12 cellular contexts compared by ENCODE assay signal in the genomic region with DNA sequence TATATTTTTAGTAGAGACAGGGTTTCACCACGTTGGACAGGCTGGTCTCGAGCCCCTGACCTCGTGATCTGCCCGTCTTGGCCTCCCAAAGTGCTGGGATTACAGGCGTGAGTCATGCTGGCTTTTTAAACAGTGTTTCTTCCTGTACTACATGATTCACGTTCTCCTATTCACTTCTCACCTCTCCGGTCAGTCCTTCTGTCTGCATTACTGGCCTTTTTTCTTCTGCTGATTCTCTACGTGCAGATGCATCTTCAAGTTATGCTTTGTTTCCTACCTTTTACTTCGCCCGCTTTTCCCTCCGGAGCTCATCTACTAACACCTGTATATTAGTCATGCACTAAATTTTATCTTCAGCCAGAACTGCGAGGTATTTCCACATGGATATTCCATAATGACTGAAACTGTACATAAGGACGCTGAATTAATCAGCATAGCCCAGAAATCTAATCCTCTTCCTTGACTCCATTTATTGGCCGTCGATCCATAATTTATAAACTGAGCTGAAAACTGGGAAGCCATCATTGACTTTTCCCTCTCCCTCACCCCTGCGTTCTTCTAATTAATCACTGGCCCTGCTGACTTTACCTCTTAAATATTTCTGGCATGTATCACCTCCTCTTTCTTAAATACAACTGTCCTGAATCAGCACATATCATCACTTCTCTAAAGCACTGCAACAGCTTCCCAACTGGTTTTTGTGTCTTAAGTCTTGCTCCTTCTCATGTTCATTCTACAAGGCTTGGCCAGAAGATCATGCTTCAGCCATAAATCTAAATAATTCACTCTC.
A peak's percentile ranks its signal among the peaks of the same experiment; 100 is the strongest.
DNase-seq lines count a peak whose midpoint lies in the region; ATAC-seq and TF ChIP-seq lines count a peak whose summit lies in the region.
"Had no signal": no experiment of that assay in that cellular context is flagged by ENCODE, and none has a peak within 500 bp of the region (broad histone marks: within the 10 kb centered on the region; RNA-seq: fewer than 3 reads in every experiment).

No MANE protein-coding gene starts in this region.

- peak; percentile 92 for ATAC-seq in foreskin keratinocyte
- ATAC-seq in activated CD8-positive, alpha-beta T cell treated with anti-CD3 and anti-CD28 coated beads, Interleukin-2, amount 10 ng/mL, durations not matched to agents 7 days and 5 days: no peak

- H3K27ac Mint-ChIP-seq in type B pancreatic cell: peak overlapping the region; percentile 4
- H3K27ac Mint-ChIP-seq in activated CD8-positive, alpha-beta T cell treated with anti-CD3 and anti-CD28 coated beads, Interleukin-2, amount 10 ng/mL, durations not matched to agents 7 days and 5 days: no peak overlapping the region
- H3K27ac Mint-ChIP-seq: activated CD4-positive, alpha-beta T cell treated with anti-CD3 and anti-CD28 coated beads, Interleukin-2, amount 10 ng/mL, durations not matched to agents 7 days and 5 days; activated T-helper 2 cell treated with anti-CD3 and anti-CD28 coated beads, Interferon-gamma antibody, Interleukin-2, Interleukin-4, amounts not matched to agents 10 μg/mL and 5 μg/mL and 100 μg/mL, durations not matched to agents 14 hours and 24 hours and 36 hours had no signal

- POLR2A ChIA-PET in activated CD8-positive, alpha-beta T cell treated with anti-CD3 and anti-CD28 coated beads, Interleukin-2, amount 10 ng/mL, durations not matched to agents 7 days and 5 days (lab: Charles Lee): no interaction called here

- H3K4me1 Mint-ChIP-seq in type B pancreatic cell (ENCODE audit: unreplicated experiment): no peaks in the 10 kb centered on the region
- no peaks in the 10 kb centered on the region for H3K4me1 Mint-ChIP-seq in activated CD8-positive, alpha-beta T cell treated with anti-CD3 and anti-CD28 coated beads, Interleukin-2, amount 10 ng/mL, durations not matched to agents 7 days and 5 days (ENCODE audit: low read depth)
- H3K4me1 Mint-ChIP-seq: activated CD4-positive, alpha-beta T cell treated with anti-CD3 and anti-CD28 coated beads, Interleukin-2, amount 10 ng/mL, durations not matched to agents 7 days and 5 days; central memory CD8-positive, alpha-beta T cell had no signal

- CTCF ChIA-PET in activated CD8-positive, alpha-beta T cell treated with anti-CD3 and anti-CD28 coated beads, Interleukin-2, amount 10 ng/mL, durations not matched to agents 7 days and 5 days (lab: Charles Lee): no interaction called here

- peak overlapping the region; percentile 65 for H3K27ac ChIP-seq in foreskin keratinocyte

- DNase-seq in HPDE6-E6E7 (ENCODE audit: extremely low spot score) (peak; percentile 63), T1000 (lab: John Stamatoyannopoulos, UW) (peak; percentile 23), foreskin keratinocyte (peak; percentile 88 to 99), type B pancreatic cell (ENCODE audit: extremely low spot score, unreplicated experiment) (no peak), NCI-H69 (lab: John Stamatoyannopoulos, UW) (no peak), CD1c-positive myeloid dendritic cell (ENCODE audit: extremely low spot score) (no peak)
- no peak for DNase-seq in activated CD8-positive, alpha-beta T cell treated with anti-CD3 and anti-CD28 coated beads, Interleukin-2, amount 10 ng/mL, durations not matched to agents 7 days and 5 days
- DNase-seq: activated CD4-positive, alpha-beta T cell treated with anti-CD3 and anti-CD28 coated beads, Interleukin-2, amount 10 ng/mL, durations not matched to agents 7 days and 5 days; NCI-H2107; retina had no signal

- no peak overlapping the region for H3K4me3 Mint-ChIP-seq in type B pancreatic cell
- H3K4me3 Mint-ChIP-seq in activated CD8-positive, alpha-beta T cell treated with anti-CD3 and anti-CD28 coated beads, Interleukin-2, amount 10 ng/mL, durations not matched to agents 7 days and 5 days: no peak overlapping the region
- H3K4me3 Mint-ChIP-seq: activated CD4-positive, alpha-beta T cell treated with anti-CD3 and anti-CD28 coated beads, Interleukin-2, amount 10 ng/mL, durations not matched to agents 7 days and 5 days; central memory CD8-positive, alpha-beta T cell had no signal

- no peaks in the 10 kb centered on the region for H3K27me3 Mint-ChIP-seq in type B pancreatic cell
- H3K27me3 Mint-ChIP-seq in activated CD8-positive, alpha-beta T cell treated with anti-CD3 and anti-CD28 coated beads, Interleukin-2, amount 10 ng/mL, durations not matched to agents 7 days and 5 days (ENCODE audit: low read depth): no peaks in the 10 kb centered on the region
- H3K27me3 Mint-ChIP-seq: activated CD4-positive, alpha-beta T cell treated with anti-CD3 and anti-CD28 coated beads, Interleukin-2, amount 10 ng/mL, durations not matched to agents 7 days and 5 days; central memory CD8-positive, alpha-beta T cell had no signal

- no peaks in the 10 kb centered on the region for H3K27me3 ChIP-seq in foreskin keratinocyte

- H3K36me3 Mint-ChIP-seq in type B pancreatic cell: no peaks in the 10 kb centered on the region
- H3K36me3 Mint-ChIP-seq in activated CD8-positive, alpha-beta T cell treated with anti-CD3 and anti-CD28 coated beads, Interleukin-2, amount 10 ng/mL, durations not matched to agents 7 days and 5 days (ENCODE audit: low read depth): no peaks in the 10 kb centered on the region

- H3K9me3 Mint-ChIP-seq in type B pancreatic cell: peaks cover 6% of the 10 kb centered on the region
- peaks cover 4% of the 10 kb centered on the region for H3K9me3 Mint-ChIP-seq in activated CD8-positive, alpha-beta T cell treated with anti-CD3 and anti-CD28 coated beads, Interleukin-2, amount 10 ng/mL, durations not matched to agents 7 days and 5 days (ENCODE audit: insufficient read depth)

- TF ChIP-seq CTCF in foreskin keratinocyte (conservative IDR thresholded peaks at IDR 0.05) (peak; percentile 1), type B pancreatic cell (conservative IDR thresholded peaks at IDR 0.05) (no peak)

- peaks cover 13% of the 10 kb centered on the region for H3K4me1 ChIP-seq in foreskin keratinocyte

Comparison
In these comparisons a context has a peak if more than half of its experiments do, and no peak if none do; other contexts are left out.
1. DNase-seq: peak in HPDE6-E6E7 (single experiment), T1000 (single experiment) and foreskin keratinocyte (2 of 2); none in type B pancreatic cell (single experiment), NCI-H69 (single experiment), CD1c-positive myeloid dendritic cell (single experiment) and activated CD8-positive, alpha-beta T cell treated with anti-CD3 and anti-CD28 coated beads, Interleukin-2, amount 10 ng/mL, durations not matched to agents 7 days and 5 days (single experiment).